17 cellular contexts compared by ENCODE assay signal in genomic region chr20:45426621-45427020, GRCh38. TPM values are rescaled to one million over a fixed set of nuclear protein-coding genes. Genes with fewer than 3 reads are reported as not detected.
DNase-seq lines count a peak whose midpoint lies in the region; ATAC-seq and TF ChIP-seq lines count a peak whose summit lies in the region.
"Had no signal": no experiment of that assay in that cellular context is flagged by ENCODE, and none has a peak within 500 bp of the region (broad histone marks: within the 10 kb centered on the region; RNA-seq: fewer than 3 reads in every experiment).

No MANE protein-coding gene starts in this region.

- CTCF ChIA-PET in activated CD4-positive, alpha-beta T cell treated with anti-CD3 and anti-CD28 coated beads, Interleukin-2, amount 10 ng/mL, durations not matched to agents 7 days and 5 days (lab: Charles Lee): interaction anchor here (1.9 to 4.7 kb wide), 2 partner anchors 11 to 63 kb away, joined by 6 to 25 read pairs; partner anchors contain the start of gene SYS1

- H3K36me3 Mint-ChIP-seq in activated CD4-positive, alpha-beta T cell treated with anti-CD3 and anti-CD28 coated beads, Interleukin-2, amount 10 ng/mL, durations not matched to agents 7 days and 5 days (ENCODE audit: low read depth): peaks cover 30% of the 10 kb centered on the region
- peaks cover 33% of the 10 kb centered on the region for H3K36me3 Mint-ChIP-seq in activated CD4-positive, alpha-beta T cell treated with anti-CD3 and anti-CD28 coated beads, Interleukin-2, amount 10 ng/mL, durations not matched to agents 24 days and 14 days (ENCODE audit: low read depth)
- H3K36me3 Mint-ChIP-seq in type B pancreatic cell: peaks cover 9% of the 10 kb centered on the region

- no peak for DNase-seq in activated CD4-positive, alpha-beta T cell treated with anti-CD3 and anti-CD28 coated beads, Interleukin-2, amount 10 ng/mL, durations not matched to agents 7 days and 5 days
- no peak for DNase-seq in activated CD4-positive, alpha-beta T cell treated with anti-CD3 and anti-CD28 coated beads, Interleukin-2, amount 10 ng/mL, durations not matched to agents 24 days and 14 days
- DNase-seq in sciatic nerve (ENCODE audit: low spot score): no peak
- DNase-seq in type B pancreatic cell (ENCODE audit: extremely low spot score, unreplicated experiment): no peak
- no peak for DNase-seq in GM19238 (ENCODE audit: insufficient read length, low spot score)
- DNase-seq: activated CD8-positive, alpha-beta memory T cell treated with anti-CD3 and anti-CD28 coated beads, Interleukin-2, amount 50 U/mL, for 48 hours; activated naive CD4-positive, alpha-beta T cell treated with anti-CD3 and anti-CD28 coated beads, Interleukin-2, amount 50 U/mL, for 16 hours; CD8-positive, alpha-beta memory T cell; foreskin keratinocyte; NCI-H524 had no signal

- peaks cover 3% of the 10 kb centered on the region for H3K4me1 Mint-ChIP-seq in activated CD4-positive, alpha-beta T cell treated with anti-CD3 and anti-CD28 coated beads, Interleukin-2, amount 10 ng/mL, durations not matched to agents 7 days and 5 days
- H3K4me1 Mint-ChIP-seq in activated CD4-positive, alpha-beta T cell treated with anti-CD3 and anti-CD28 coated beads, Interleukin-2, amount 10 ng/mL, durations not matched to agents 24 days and 14 days: no peaks in the 10 kb centered on the region
- H3K4me1 Mint-ChIP-seq in type B pancreatic cell (ENCODE audit: unreplicated experiment): no peaks in the 10 kb centered on the region
- H3K4me1 Mint-ChIP-seq: nephron had no signal

- H3K4me3 Mint-ChIP-seq in activated CD4-positive, alpha-beta T cell treated with anti-CD3 and anti-CD28 coated beads, Interleukin-2, amount 10 ng/mL, durations not matched to agents 7 days and 5 days: no peak overlapping the region
- no peak overlapping the region for H3K4me3 Mint-ChIP-seq in activated CD4-positive, alpha-beta T cell treated with anti-CD3 and anti-CD28 coated beads, Interleukin-2, amount 10 ng/mL, durations not matched to agents 24 days and 14 days
- H3K4me3 Mint-ChIP-seq in type B pancreatic cell: no peak overlapping the region
- H3K4me3 Mint-ChIP-seq: CD8-positive, alpha-beta memory T cell; nephron; stimulated activated memory B cell treated with anti-CD40 and anti-IgM and Interleukin-4, amounts not matched to agents 10 μg/mL and 1 μg/mL and 100 μg/mL, for 72 hours had no signal

- no peaks in the 10 kb centered on the region for H3K27me3 Mint-ChIP-seq in activated CD4-positive, alpha-beta T cell treated with anti-CD3 and anti-CD28 coated beads, Interleukin-2, amount 10 ng/mL, durations not matched to agents 7 days and 5 days
- H3K27me3 Mint-ChIP-seq in activated CD4-positive, alpha-beta T cell treated with anti-CD3 and anti-CD28 coated beads, Interleukin-2, amount 10 ng/mL, durations not matched to agents 24 days and 14 days: no peaks in the 10 kb centered on the region
- H3K27me3 Mint-ChIP-seq in type B pancreatic cell: no peaks in the 10 kb centered on the region
- H3K27me3 Mint-ChIP-seq: stimulated activated memory B cell treated with anti-CD40 and anti-IgM and Interleukin-4, amounts not matched to agents 10 μg/mL and 1 μg/mL and 100 μg/mL, for 72 hours had no signal

- H3K27ac ChIP-seq in cingulate gyrus (ENCODE audit: low read depth, low read length): peak overlapping the region; percentile 63
- H3K27ac ChIP-seq: foreskin keratinocyte had no signal

- no peak for TF ChIP-seq CTCF in type B pancreatic cell (conservative IDR thresholded peaks at IDR 0.05)

- intact Hi-C loops in activated CD4-positive, alpha-beta T cell treated with anti-CD3 and anti-CD28 coated beads, Interleukin-2, amount 10 ng/mL, durations not matched to agents 24 days and 14 days (cut with micrococcal nuclease): no loop called here
- intact Hi-C loops in sciatic nerve (cut with DNase I): no loop called here

- peak; percentile 59 for ATAC-seq in sciatic nerve
- ATAC-seq: foreskin keratinocyte; Panc1; stimulated activated memory B cell treated with anti-CD40 and anti-IgM and Interleukin-4, amounts not matched to agents 10 μg/mL and 1 μg/mL and 100 μg/mL, for 72 hours had no signal

- POLR2A ChIA-PET in activated CD4-positive, alpha-beta T cell treated with anti-CD3 and anti-CD28 coated beads, Interleukin-2, amount 10 ng/mL, durations not matched to agents 7 days and 5 days (lab: Charles Lee): no interaction called here

- H3K27ac Mint-ChIP-seq in activated CD4-positive, alpha-beta T cell treated with anti-CD3 and anti-CD28 coated beads, Interleukin-2, amount 10 ng/mL, durations not matched to agents 7 days and 5 days: peak overlapping the region; percentile 50
- H3K27ac Mint-ChIP-seq in activated CD4-positive, alpha-beta T cell treated with anti-CD3 and anti-CD28 coated beads, Interleukin-2, amount 10 ng/mL, durations not matched to agents 24 days and 14 days: no peak overlapping the region
- no peak overlapping the region for H3K27ac Mint-ChIP-seq in type B pancreatic cell
- H3K27ac Mint-ChIP-seq: nephron; stimulated activated memory B cell treated with anti-CD40 and anti-IgM and Interleukin-4, amounts not matched to agents 10 μg/mL and 1 μg/mL and 100 μg/mL, for 72 hours had no signal

- H3K9me3 Mint-ChIP-seq in activated CD4-positive, alpha-beta T cell treated with anti-CD3 and anti-CD28 coated beads, Interleukin-2, amount 10 ng/mL, durations not matched to agents 7 days and 5 days: no peaks in the 10 kb centered on the region
- no peaks in the 10 kb centered on the region for H3K9me3 Mint-ChIP-seq in activated CD4-positive, alpha-beta T cell treated with anti-CD3 and anti-CD28 coated beads, Interleukin-2, amount 10 ng/mL, durations not matched to agents 24 days and 14 days
- no peaks in the 10 kb centered on the region for H3K9me3 Mint-ChIP-seq in type B pancreatic cell
- H3K9me3 Mint-ChIP-seq: CD8-positive, alpha-beta memory T cell; nephron had no signal

RNA-seq across cellular contexts. Expression of gene PIGT, which starts 10.7 kb away (rescaled TPM):
- total RNA-seq in activated CD4-positive, alpha-beta T cell treated with anti-CD3 and anti-CD28 coated beads, Interleukin-2, amount 10 ng/mL, durations not matched to agents 7 days and 5 days: 10 to 100 TPM; 66.3 to 77.9 TPM
- total RNA-seq in activated CD4-positive, alpha-beta T cell treated with anti-CD3 and anti-CD28 coated beads, Interleukin-2, amount 10 ng/mL, durations not matched to agents 24 days and 14 days: 84.7 and 86.6 TPM in 2 replicates
- total RNA-seq in sciatic nerve (67.4 TPM), type B pancreatic cell (ENCODE audit: low replicate concordance) (70.1 and 80.6 TPM in 2 replicates)

RNA-seq across cellular contexts. Expression of gene DBNDD2, which starts 18.5 kb away (rescaled TPM):
- total RNA-seq in activated CD4-positive, alpha-beta T cell treated with anti-CD3 and anti-CD28 coated beads, Interleukin-2, amount 10 ng/mL, durations not matched to agents 7 days and 5 days: 10 to 100 TPM in 1 of 2 experiments, 1 to 10 TPM in 1; 9.0 to 10.5 TPM
- 19.9 and 25.2 TPM in 2 replicates for total RNA-seq in activated CD4-positive, alpha-beta T cell treated with anti-CD3 and anti-CD28 coated beads, Interleukin-2, amount 10 ng/mL, durations not matched to agents 24 days and 14 days
- 49.0 TPM for total RNA-seq in sciatic nerve
- 12.8 and 25.5 TPM in 2 replicates for total RNA-seq in type B pancreatic cell (ENCODE audit: low replicate concordance)

RNA-seq across cellular contexts. Expression of gene WFDC2, which starts 42.9 kb away (rescaled TPM):
- not detected for total RNA-seq in activated CD4-positive, alpha-beta T cell treated with anti-CD3 and anti-CD28 coated beads, Interleukin-2, amount 10 ng/mL, durations not matched to agents 7 days and 5 days
- total RNA-seq in activated CD4-positive, alpha-beta T cell treated with anti-CD3 and anti-CD28 coated beads, Interleukin-2, amount 10 ng/mL, durations not matched to agents 24 days and 14 days: not detected in 2 replicates
- total RNA-seq in sciatic nerve (4.1 TPM), type B pancreatic cell (ENCODE audit: low replicate concordance) (64.4 and 98.9 TPM in 2 replicates)
- total RNA-seq: A172, LHCN-M2, lung microvascular endothelial cell had no signal

RNA-seq across cellular contexts. Expression of gene TP53TG5, which starts 48.5 kb away (rescaled TPM):
- not detected for total RNA-seq in activated CD4-positive, alpha-beta T cell treated with anti-CD3 and anti-CD28 coated beads, Interleukin-2, amount 10 ng/mL, durations not matched to agents 7 days and 5 days
- total RNA-seq in activated CD4-positive, alpha-beta T cell treated with anti-CD3 and anti-CD28 coated beads, Interleukin-2, amount 10 ng/mL, durations not matched to agents 24 days and 14 days: 0.12 TPM in 1 of 2 replicates, not detected in the other
- total RNA-seq in sciatic nerve: not detected
- total RNA-seq in type B pancreatic cell (ENCODE audit: low replicate concordance): 0.57 TPM in 1 of 2 replicates, not detected in the other
- total RNA-seq: A172; CD8-positive, alpha-beta memory T cell; foreskin keratinocyte; LHCN-M2; lung microvascular endothelial cell had no signal

Comparison
In these comparisons a context has a peak if more than half of its experiments do, and no peak if none do; other contexts are left out.
1. RNA of gene WFDC2, which starts 42.9 kb away (total RNA-seq): 64.4 to 98.9 TPM in type B pancreatic cell; 4.1 TPM in sciatic nerve (single experiment), not detected in activated CD4-positive, alpha-beta T cell treated with anti-CD3 and anti-CD28 coated beads, Interleukin-2, amount 10 ng/mL, durations not matched to agents 24 days and 14 days and not detected in activated CD4-positive, alpha-beta T cell treated with anti-CD3 and anti-CD28 coated beads, Interleukin-2, amount 10 ng/mL, durations not matched to agents 7 days and 5 days; every median in the first group is over 10 times any median in the second.